ENCODE assay signal across 20 cellular contexts in the genomic region with DNA sequence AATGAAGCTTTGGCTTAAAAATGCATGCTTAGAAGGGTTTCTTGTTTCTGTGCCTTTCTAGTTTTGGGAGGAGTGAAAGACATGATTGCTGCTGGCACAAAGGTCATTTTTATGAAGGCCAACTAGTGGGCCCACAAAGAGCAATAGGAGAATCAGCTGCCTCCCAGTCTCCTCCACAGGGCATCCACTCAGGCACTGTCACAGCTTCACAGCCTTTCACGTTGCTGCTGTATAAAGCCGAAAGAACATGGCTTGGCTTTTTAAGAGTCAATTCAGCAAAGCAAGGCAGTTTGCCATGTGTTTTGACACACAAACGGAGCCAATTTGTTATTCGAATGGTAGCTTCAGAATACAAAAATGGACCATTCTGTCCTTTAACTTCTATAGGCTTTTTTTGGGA.
DNase-seq lines count a peak whose midpoint lies in the region; ATAC-seq and TF ChIP-seq lines count a peak whose summit lies in the region.
"Had no signal": no experiment of that assay in that cellular context is flagged by ENCODE, and none has a peak within 500 bp of the region (broad histone marks: within the 10 kb centered on the region; RNA-seq: fewer than 3 reads in every experiment).

No MANE protein-coding gene starts in this region.

- no peak overlapping the region for H3K4me3 ChIP-seq in colonic mucosa

- DNase-seq in NCI-H1694 treated with DMSO at 0.1 percent for 48 hours (lab: John Stamatoyannopoulos, UW) (peak; percentile 23), NCI-H1694 (lab: John Stamatoyannopoulos, UW) (no peak), caudate nucleus (lab: John Stamatoyannopoulos, UW) (peak in 12 of 61 donors; percentile 2 to 37 (median 6)), medulla oblongata (ENCODE audit: extremely low spot score) (peak; percentile 46), substantia nigra (lab: John Stamatoyannopoulos, UW) (peak in 13 of 49 donors; percentile 4 to 34 (median 27)), SKM-1 treated with dmso at 0.1 percent for 144 hours (lab: John Stamatoyannopoulos, UW; ENCODE audit: unreplicated experiment) (no peak), colonic mucosa (no peak)
- DNase-seq: 8988T; AML-193; CD8-positive, alpha-beta memory T cell; DMS79; KBM-7; MM.1S; NCI-H1048; NCI-H1436 treated with DMSO at 0.1 percent for 48 hours; NCI-H2081; NCI-H526; Right ventricle myocardium superior had no signal

- no peaks in the 10 kb centered on the region for H3K36me3 ChIP-seq in colonic mucosa

- no peaks in the 10 kb centered on the region for H3K9me3 ChIP-seq in colonic mucosa

- no peaks in the 10 kb centered on the region for H3K27me3 ChIP-seq in colonic mucosa

- no peaks in the 10 kb centered on the region for H3K4me1 ChIP-seq in colonic mucosa

- H3K9ac ChIP-seq in colonic mucosa (ENCODE audit: low read depth in 2 of 2, low read length in 2 of 2), result no peak overlapping the region

- peak overlapping the region; percentile 58 for H3K27ac ChIP-seq in caudate nucleus (ENCODE audit: low read depth, low read length)
- peak overlapping the region; percentile 46 for H3K27ac ChIP-seq in substantia nigra (ENCODE audit: low read depth, low read length, poor library complexity, severe bottlenecking)
- no peak overlapping the region for H3K27ac ChIP-seq in colonic mucosa
- H3K27ac ChIP-seq: C4-2B had no signal

- intact Hi-C loops in colonic mucosa (cut with DNase I), result loop anchor here (10.0 kb wide), 1 partner anchor 1413 kb away; no protein-coding TSS in a partner anchor

- TF ChIP-seq CTCF in colonic mucosa (IDR thresholded peaks at IDR 0.05), result no peak

- no peak for ATAC-seq in HG03196 (IDR thresholded peaks at IDR 0.05; ENCODE audit: unreplicated experiment)

Comparison
In these comparisons a context has a peak if more than half of its experiments do, and no peak if none do; other contexts are left out.
1. DNase-seq: peak in NCI-H1694 treated with DMSO at 0.1 percent for 48 hours (single experiment) and medulla oblongata (single experiment); none in NCI-H1694 (single experiment), SKM-1 treated with dmso at 0.1 percent for 144 hours (single experiment) and colonic mucosa (single experiment).